Comparison of ENCODE assay signal across 10 cellular contexts in the genomic region with DNA sequence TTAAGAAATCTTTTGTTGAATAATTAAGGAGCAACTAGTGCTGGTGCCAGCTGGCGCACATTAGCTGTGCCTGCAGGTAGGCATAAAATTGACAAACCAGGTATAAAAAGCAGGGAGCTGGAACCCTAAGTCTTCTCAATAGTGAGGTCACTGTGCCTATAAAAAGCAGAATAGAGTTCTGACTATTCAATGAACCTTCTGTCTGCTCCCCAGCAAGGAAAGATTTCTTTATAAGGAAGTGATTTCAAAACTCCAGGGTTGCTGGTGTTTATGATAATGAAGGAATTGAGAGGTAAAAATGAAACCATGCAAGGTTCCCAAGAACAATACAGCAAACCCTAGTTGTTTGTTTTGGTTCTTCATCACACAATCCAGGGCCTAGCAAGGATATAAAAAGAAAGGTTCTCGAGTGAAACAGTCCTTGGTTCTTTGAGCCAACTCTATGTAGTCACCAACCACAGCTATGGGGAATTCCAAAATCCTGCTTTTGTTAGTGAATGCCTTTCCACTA.
DNase-seq lines count a peak whose midpoint lies in the region; ATAC-seq, FAIRE-seq and TF ChIP-seq lines count a peak whose summit lies in the region.
"Had no signal": no experiment of that assay in that cellular context is flagged by ENCODE, and none has a peak within 500 bp of the region (broad histone marks: within the 10 kb centered on the region; RNA-seq: fewer than 3 reads in every experiment).

No MANE protein-coding gene starts in this region.

- FAIRE-seq in RCC 7860 (lab: Jason Lieb, UNC): no peak
- FAIRE-seq: H1 had no signal

- peaks cover 27 to 50% of the 10 kb centered on the region in 2 donors for H3K4me1 ChIP-seq in gastrocnemius medialis

- H3K27me3 ChIP-seq in gastrocnemius medialis: no peaks in the 10 kb centered on the region

- no peaks in the 10 kb centered on the region for H3K36me3 ChIP-seq in gastrocnemius medialis

- peak overlapping the region; percentile 47 to 68 (median 59) for H3K27ac ChIP-seq in gastrocnemius medialis

- TF ChIP-seq POLR2A in gastrocnemius medialis (IDR thresholded peaks at IDR 0.05): no peak

- TF ChIP-seq CTCF in gastrocnemius medialis (IDR thresholded peaks at IDR 0.05 in 4 of 5, conservative IDR thresholded peaks at IDR 0.05 in 1 of 5): no peak

- H3K9me3 ChIP-seq in gastrocnemius medialis: no peaks in the 10 kb centered on the region

- ATAC-seq in gastrocnemius medialis (peak; percentile 69 to 77), GM21576 (IDR thresholded peaks at IDR 0.05; ENCODE audit: unreplicated experiment) (no peak)

- intact Hi-C loops in gastrocnemius medialis (cut with DNase I; ENCODE audit: low total_unique reads): no loop called here

- in situ Hi-C loops in gastrocnemius medialis (cut with MboI; ENCODE audit: low sequenced_read_pairs in 4 of 4): no loop called here

- DNase-seq in GM04503 (ENCODE audit: low read depth) (peak; percentile 98), RCC 7860 (ENCODE audit: low spot score) (peak; percentile 60), fibroblast of peridontal ligament (ENCODE audit: extremely low read depth) (peak; percentile 96), gastrocnemius medialis (no peak), NCI-H748 treated with DMSO at 0.1 percent for 48 hours (lab: John Stamatoyannopoulos, UW) (no peak), cerebellum (ENCODE audit: low spot score) (no peak), 8988T (no peak)
- DNase-seq: retina had no signal

- no peak overlapping the region for H3K4me3 ChIP-seq in gastrocnemius medialis

Comparison
In these comparisons a context has a peak if more than half of its experiments do, and no peak if none do; other contexts are left out.
1. DNase-seq: peak in GM04503 (single experiment), RCC 7860 (single experiment) and fibroblast of peridontal ligament (single experiment); none in gastrocnemius medialis (0 of 2), NCI-H748 treated with DMSO at 0.1 percent for 48 hours (single experiment), cerebellum (single experiment) and 8988T (single experiment).